ENCODE assay signal across 20 cellular contexts in genomic region chr13:114021464-114022308, GRCh38. TPM values are rescaled to one million over a fixed set of nuclear protein-coding genes. Genes with fewer than 3 reads are reported as not detected.
DNase-seq lines count a peak whose midpoint lies in the region; ATAC-seq and TF ChIP-seq lines count a peak whose summit lies in the region.
"Had no signal": no experiment of that assay in that cellular context is flagged by ENCODE, and none has a peak within 500 bp of the region (broad histone marks: within the 10 kb centered on the region; RNA-seq: fewer than 3 reads in every experiment).

No MANE protein-coding gene starts in this region.

- no CpG with 5 or more reads among the region's 25 CpGs for WGBS in neuronal stem cell (ENCODE audit: extremely low coverage in 2 of 2, insufficient read length in 2 of 2, insufficient replicate concordance in 1 of 2), 2 donors

- peak; percentile 51 for DNase-seq in DMS 273 (lab: John Stamatoyannopoulos, UW; ENCODE audit: unreplicated experiment)
- DNase-seq in DMS 273 treated with DMSO at 0.1 percent for 48 hours (lab: John Stamatoyannopoulos, UW), result no peak
- DNase-seq in NCI-H1694 (lab: John Stamatoyannopoulos, UW), result peak; percentile 91
- peak in 3 of 10 donors; percentile 60 to 72 (median 67) for DNase-seq in dorsolateral prefrontal cortex
- DNase-seq in neuronal stem cell (ENCODE audit: low spot score), result no peak
- DNase-seq: activated CD4-positive, alpha-beta T cell treated with anti-CD3 and anti-CD28 coated beads, Interleukin-2, amount 50 U/mL, for 1 hour; activated naive CD8-positive, alpha-beta T cell treated with anti-CD3 and anti-CD28 coated beads, Interleukin-2, amount 50 U/mL, for 24 hours; activated T-cell treated with anti-CD3 and anti-CD28 coated beads, Interleukin-2, amount 50 U/mL, for 4 hours; BE2C; GOT3; Karpas-422; NCI-H1092; stimulated activated CD4-positive, alpha-beta T cell treated with anti-CD3 and anti-CD28 coated beads, Interleukin-4, amount 100 ng/mL, for 1 hour had no signal

- H2BK15ac ChIP-seq in neuronal stem cell (ENCODE audit: low read length), result peak overlapping the region; percentile 81

- peak overlapping the region; percentile 16 for H2BK5ac ChIP-seq in neuronal stem cell (ENCODE audit: low read length)

- H3K23ac ChIP-seq in neuronal stem cell (ENCODE audit: low read depth, low read length, poor library complexity), result peak overlapping the region; percentile 85

- H3K9me3 ChIP-seq in neuronal stem cell (replicated peaks in 1 of 2; ENCODE audit: control insufficient read depth in 2 of 2, insufficient read depth in 1 of 2, low read depth in 1 of 2, low read length in 2 of 2), result peaks cover 0 to 1% of the 10 kb centered on the region in 2 donors
- H3K9me3 ChIP-seq: BE2C, Peyer's patch, tibial nerve had no signal

- H3K4ac ChIP-seq in neuronal stem cell (ENCODE audit: low read length), result no peak overlapping the region

- H2BK12ac ChIP-seq in neuronal stem cell (ENCODE audit: low read length), result no peak overlapping the region

- peak overlapping the region; percentile 72 for H3K18ac ChIP-seq in neuronal stem cell (ENCODE audit: low read length)

- no peaks in the 10 kb centered on the region for H3K27me3 ChIP-seq in dorsolateral prefrontal cortex
- H3K27me3 ChIP-seq in neuronal stem cell (ENCODE audit: control insufficient read depth in 3 of 3, insufficient read depth in 3 of 3, low read depth in 1 of 3, low read length in 3 of 3), result no peaks in the 10 kb centered on the region
- H3K27me3 ChIP-seq: BE2C, hepatocyte, Peyer's patch, tibial nerve had no signal

- peak overlapping the region; percentile 39 for H4K91ac ChIP-seq in neuronal stem cell (ENCODE audit: low read depth, low read length, poor library complexity)

- peak overlapping the region; percentile 88 for H2AK5ac ChIP-seq in neuronal stem cell (ENCODE audit: low read depth, low read length)

- TF ChIP-seq CTCF in dorsolateral prefrontal cortex (IDR thresholded peaks at IDR 0.05 in 54 of 56, conservative IDR thresholded peaks at IDR 0.05 in 2 of 56; ENCODE audit: low read depth in 1 of 56, partially characterized antibody in 56 of 56), result peak in 37 of 56 donors; percentile 9 to 62 (median 37)

- no peak overlapping the region for H3K4me3 ChIP-seq in dorsolateral prefrontal cortex
- H3K4me3 ChIP-seq in neuronal stem cell (ENCODE audit: low read length in 2 of 2), result no peak overlapping the region
- H3K4me3 ChIP-seq: hepatocyte, Peyer's patch, tibial nerve had no signal

- H3K79me1 ChIP-seq in neuronal stem cell (ENCODE audit: low read depth, low read length), result peaks cover 3% of the 10 kb centered on the region

- H3K4me1 ChIP-seq in neuronal stem cell (ENCODE audit: control insufficient read depth in 2 of 2, insufficient read depth in 1 of 2, low read depth in 1 of 2, low read length in 2 of 2), result peaks cover 15 to 17% of the 10 kb centered on the region in 2 donors

- peak overlapping the region; percentile 9 for H4K8ac ChIP-seq in neuronal stem cell (ENCODE audit: low read depth, low read length)

- H3K9ac ChIP-seq in neuronal stem cell (ENCODE audit: low read depth, low read length, poor library complexity), result no peak overlapping the region

- ATAC-seq in GM18873 (IDR thresholded peaks at IDR 0.05; ENCODE audit: low FRiP score, unreplicated experiment) (no peak), GM18867 (IDR thresholded peaks at IDR 0.05; ENCODE audit: unreplicated experiment) (no peak), GM19023 (IDR thresholded peaks at IDR 0.05; ENCODE audit: unreplicated experiment) (no peak)
- ATAC-seq: activated naive CD8-positive, alpha-beta T cell treated with anti-CD3 and anti-CD28 coated beads, Interleukin-2, amount 50 U/mL, for 24 hours; activated T-cell treated with anti-CD3 and anti-CD28 coated beads, Interleukin-2, amount 50 U/mL, for 4 hours had no signal

- H3K27ac ChIP-seq in dorsolateral prefrontal cortex, result peak overlapping the region in 44 of 59 donors; percentile 6 to 80 (median 52)
- no peak overlapping the region for H3K27ac ChIP-seq in neuronal stem cell (replicated peaks; ENCODE audit: low read length)
- H3K27ac ChIP-seq: 22Rv1, hepatocyte, Peyer's patch, tibial nerve had no signal

- peak overlapping the region; percentile 91 for H2BK120ac ChIP-seq in neuronal stem cell (ENCODE audit: low read depth, low read length)

- intact Hi-C loops in dorsolateral prefrontal cortex (cut with DNase I), result no loop called here

- peaks cover 0 to 85% of the 10 kb centered on the region in 2 donors for H3K36me3 ChIP-seq in neuronal stem cell (replicated peaks in 1 of 2; ENCODE audit: control insufficient read depth in 2 of 2, insufficient read depth in 2 of 2, low read length in 2 of 2)

- no peak overlapping the region for H2AFZ ChIP-seq in neuronal stem cell (ENCODE audit: low read length)
- H2AFZ ChIP-seq: hepatocyte had no signal

- no peak overlapping the region for H3K4me2 ChIP-seq in neuronal stem cell (ENCODE audit: insufficient read depth, low read length, poor library complexity, severe bottlenecking)
- H3K4me2 ChIP-seq: hepatocyte had no signal

- H3K14ac ChIP-seq in neuronal stem cell (ENCODE audit: low read length), result no peak overlapping the region

RNA-seq across cellular contexts. Expression of gene C13orf46, which starts 47.8 kb away (rescaled TPM):
- total RNA-seq in dorsolateral prefrontal cortex, result 1 to 10 TPM; 1.0 to 8.3 (median 2.9) TPM
- 0.03 TPM for polyA plus RNA-seq in neuronal stem cell (2013, experiment 1 of 2)
- 0.04 TPM for polyA plus RNA-seq in neuronal stem cell (2013, experiment 2 of 2)

Comparison
In these comparisons a context has a peak if more than half of its experiments do, and no peak if none do; other contexts are left out.
1. DNase-seq: peak in DMS 273 (single experiment) and NCI-H1694 (single experiment); none in DMS 273 treated with DMSO at 0.1 percent for 48 hours (single experiment) and neuronal stem cell (single experiment).